19 cellular contexts compared by ENCODE assay signal in the genomic region with DNA sequence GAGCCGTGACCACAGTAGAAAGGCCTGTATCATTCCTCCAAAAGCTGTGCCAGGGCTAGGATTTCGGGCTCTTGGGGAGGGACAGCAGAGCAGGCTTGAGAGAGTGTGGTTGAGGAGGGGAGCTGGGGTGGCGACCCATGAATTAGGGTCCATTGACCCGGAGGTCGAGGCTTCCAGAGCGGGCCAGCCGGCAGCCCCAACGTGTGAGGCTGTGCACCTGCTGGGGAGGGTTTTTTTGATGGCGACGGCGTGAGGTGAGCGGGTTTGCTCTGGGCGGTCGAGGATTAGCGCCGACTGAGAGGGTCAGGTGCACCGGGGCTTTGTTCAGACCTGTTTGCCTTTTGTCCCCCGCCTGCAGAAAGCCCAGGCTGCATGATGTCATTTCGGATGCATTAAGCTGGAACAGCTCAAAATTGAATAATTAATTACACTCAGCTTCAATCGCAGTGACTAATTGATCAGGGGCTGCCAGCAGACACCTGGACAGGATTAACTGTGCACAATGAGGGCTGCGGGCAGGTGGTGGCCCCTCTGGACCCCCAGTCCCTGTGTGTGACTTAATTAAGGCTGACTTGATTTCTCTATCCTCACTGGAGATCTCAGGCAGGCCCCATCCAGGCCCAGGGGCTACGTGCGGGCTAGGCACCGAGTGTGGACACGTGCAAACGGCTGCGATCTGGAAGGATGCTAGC. TPM values are rescaled to one million over a fixed set of nuclear protein-coding genes. Genes with fewer than 3 reads are reported as not detected.
DNase-seq lines count a peak whose midpoint lies in the region; ATAC-seq and TF ChIP-seq lines count a peak whose summit lies in the region.
"Had no signal": no experiment of that assay in that cellular context is flagged by ENCODE, and none has a peak within 500 bp of the region (broad histone marks: within the 10 kb centered on the region; RNA-seq: fewer than 3 reads in every experiment).

No MANE protein-coding gene starts in this region.

- no peak for ATAC-seq in heart left ventricle
- no peak for ATAC-seq in heart right ventricle
- no peak for ATAC-seq in HG02588 (IDR thresholded peaks at IDR 0.05; ENCODE audit: unreplicated experiment)
- ATAC-seq: lower lobe of right lung; natural killer cell treated with Interleukin-12 subunit alpha and Interleukin-12 subunit beta and Interleukin-15 and Interleukin-18, amount 100 ng/mL, for 72 hours had no signal

- H3K4me3 Mint-ChIP-seq in activated T-helper 2 cell treated with anti-CD3 and anti-CD28 coated beads, Interferon-gamma antibody, Interleukin-2, Interleukin-4, amounts not matched to agents 10 μg/mL and 5 μg/mL and 100 μg/mL, durations not matched to agents 14 hours and 24 hours and 36 hours (ENCODE audit: low read depth) = no peak overlapping the region
- H3K4me3 Mint-ChIP-seq: activated naive CD8-positive, alpha-beta T cell; CD4-positive, alpha-beta memory T cell; natural killer cell treated with Interleukin-12 subunit alpha and Interleukin-12 subunit beta and Interleukin-15 and Interleukin-18, amount 100 ng/mL, for 72 hours had no signal

- no peaks in the 10 kb centered on the region for H3K4me1 Mint-ChIP-seq in activated T-helper 2 cell treated with anti-CD3 and anti-CD28 coated beads, Interferon-gamma antibody, Interleukin-2, Interleukin-4, amounts not matched to agents 10 μg/mL and 5 μg/mL and 100 μg/mL, durations not matched to agents 14 hours and 24 hours and 36 hours (ENCODE audit: low read depth)
- H3K4me1 Mint-ChIP-seq: CD4-positive, alpha-beta memory T cell had no signal

- peaks cover 0 to 25% (median 0%) of the 10 kb centered on the region in 9 donors for H3K27me3 ChIP-seq in heart left ventricle
- H3K27me3 ChIP-seq in heart right ventricle = peaks cover 0 to 20% (median 4%) of the 10 kb centered on the region in 7 donors
- H3K27me3 ChIP-seq in stomach = peaks cover 0 to 22% (median 0%) of the 10 kb centered on the region in 3 donors
- H3K27me3 ChIP-seq: testis had no signal

- no peak overlapping the region for H3K4me3 ChIP-seq in heart left ventricle
- no peak overlapping the region for H3K4me3 ChIP-seq in heart right ventricle
- no peak overlapping the region for H3K4me3 ChIP-seq in epithelial cell of esophagus (ENCODE audit: low read length)
- no peak overlapping the region for H3K4me3 ChIP-seq in stomach
- H3K4me3 ChIP-seq: lower lobe of right lung, testis had no signal

- 91 to 95% (median 93%) methylated on average over 22 to 27 of the region's 27 CpGs for WGBS in heart left ventricle, 4 donors
- WGBS in heart right ventricle, 2 donors = 95% methylated on average over 27 of the region's 27 CpGs
- 67 to 84% (median 73%) methylated on average over 26 to 27 of the region's 27 CpGs for WGBS in stomach, 5 donors

- no peaks in the 10 kb centered on the region for H3K9me3 Mint-ChIP-seq in activated T-helper 2 cell treated with anti-CD3 and anti-CD28 coated beads, Interferon-gamma antibody, Interleukin-2, Interleukin-4, amounts not matched to agents 10 μg/mL and 5 μg/mL and 100 μg/mL, durations not matched to agents 14 hours and 24 hours and 36 hours
- H3K9me3 Mint-ChIP-seq: CD4-positive, alpha-beta memory T cell; natural killer cell treated with Interleukin-12 subunit alpha and Interleukin-12 subunit beta and Interleukin-15 and Interleukin-18, amount 100 ng/mL, for 72 hours had no signal

- POLR2A ChIA-PET in GM10248 (lab: Yijun Ruan, JAX) = no interaction called here

- TF ChIP-seq POLR2A in heart left ventricle (IDR thresholded peaks at IDR 0.05) (no peak), stomach (IDR thresholded peaks at IDR 0.05) (no peak)

- no peaks in the 10 kb centered on the region for H3K4me1 ChIP-seq in heart left ventricle
- H3K4me1 ChIP-seq in heart right ventricle = no peaks in the 10 kb centered on the region
- no peaks in the 10 kb centered on the region for H3K4me1 ChIP-seq in stomach
- H3K4me1 ChIP-seq: lower lobe of right lung, testis had no signal

- no peaks in the 10 kb centered on the region for H3K36me3 Mint-ChIP-seq in activated T-helper 2 cell treated with anti-CD3 and anti-CD28 coated beads, Interferon-gamma antibody, Interleukin-2, Interleukin-4, amounts not matched to agents 10 μg/mL and 5 μg/mL and 100 μg/mL, durations not matched to agents 14 hours and 24 hours and 36 hours (ENCODE audit: low read depth)
- H3K36me3 Mint-ChIP-seq: activated naive CD8-positive, alpha-beta T cell; CD4-positive, alpha-beta memory T cell; natural killer cell treated with Interleukin-12 subunit alpha and Interleukin-12 subunit beta and Interleukin-15 and Interleukin-18, amount 100 ng/mL, for 72 hours had no signal

- peak in 3 of 5 donors; percentile 5 to 27 (median 9) for DNase-seq in heart left ventricle
- no peak for DNase-seq in heart right ventricle
- peak; percentile 29 for DNase-seq in NCI-H774 (lab: John Stamatoyannopoulos, UW)
- DNase-seq in epithelial cell of esophagus (ENCODE audit: low read depth) = peak; percentile 68
- no peak for DNase-seq in stomach
- DNase-seq in GM10248 (ENCODE audit: extremely low spot score) = no peak
- DNase-seq in activated T-helper 2 cell treated with anti-CD3 and anti-CD28 coated beads, Interferon-gamma antibody, Interleukin-2, Interleukin-4, amounts not matched to agents 10 μg/mL and 5 μg/mL and 100 μg/mL, durations not matched to agents 14 hours and 24 hours and 36 hours (ENCODE audit: low spot score) = no peak
- DNase-seq: activated CD8-positive, alpha-beta memory T cell treated with anti-CD3 and anti-CD28 coated beads, Interleukin-2, amount 50 U/mL, for 48 hours; CD4-positive, alpha-beta memory T cell; effector CD4-positive, alpha-beta T cell; lower lobe of right lung; NCI-H2081; stimulated activated CD4-positive, alpha-beta T cell treated with anti-CD3 and anti-CD28 coated beads, Interleukin-1b, Interleukin-23, amount 100 ng/mL, for 48 hours; T-helper 1 cell; testis had no signal

- H3K27ac ChIP-seq in heart left ventricle = no peak overlapping the region
- no peak overlapping the region for H3K27ac ChIP-seq in heart right ventricle
- no peak overlapping the region for H3K27ac ChIP-seq in stomach
- H3K27ac ChIP-seq: lower lobe of right lung, testis had no signal

- intact Hi-C loops in heart left ventricle (cut with DNase I) (no loop called here), heart right ventricle (cut with DNase I) (no loop called here), stomach (cut with DNase I; ENCODE audit: low total_unique reads) (no loop called here)
- intact Hi-C loops in activated T-helper 2 cell treated with anti-CD3 and anti-CD28 coated beads, Interferon-gamma antibody, Interleukin-2, Interleukin-4, amounts not matched to agents 10 μg/mL and 5 μg/mL and 100 μg/mL, durations not matched to agents 14 hours and 24 hours and 36 hours (cut with micrococcal nuclease) = no loop called here

- H3K27me3 Mint-ChIP-seq in activated T-helper 2 cell treated with anti-CD3 and anti-CD28 coated beads, Interferon-gamma antibody, Interleukin-2, Interleukin-4, amounts not matched to agents 10 μg/mL and 5 μg/mL and 100 μg/mL, durations not matched to agents 14 hours and 24 hours and 36 hours (ENCODE audit: low read depth) = no peaks in the 10 kb centered on the region
- H3K27me3 Mint-ChIP-seq: activated naive CD8-positive, alpha-beta T cell had no signal

- TF ChIP-seq CTCF in heart left ventricle (IDR thresholded peaks at IDR 0.05) = no peak
- no peak for TF ChIP-seq CTCF in heart right ventricle (IDR thresholded peaks at IDR 0.05)
- no peak for TF ChIP-seq CTCF in epithelial cell of esophagus (IDR thresholded peaks at IDR 0.05; ENCODE audit: insufficient read depth, low read depth, low read length, missing control alignments)
- no peak for TF ChIP-seq CTCF in stomach (IDR thresholded peaks at IDR 0.05)
- no peak for TF ChIP-seq CTCF in GM10248 (IDR thresholded peaks at IDR 0.05; ENCODE audit: control extremely low read depth, extremely low read depth, low read depth, missing control alignments)

- H3K9me3 ChIP-seq in heart left ventricle (no peaks in the 10 kb centered on the region), heart right ventricle (no peaks in the 10 kb centered on the region), stomach (no peaks in the 10 kb centered on the region)
- H3K9me3 ChIP-seq: lower lobe of right lung, testis had no signal

- no peaks in the 10 kb centered on the region for H3K36me3 ChIP-seq in heart left ventricle
- no peaks in the 10 kb centered on the region for H3K36me3 ChIP-seq in heart right ventricle
- H3K36me3 ChIP-seq in stomach = no peaks in the 10 kb centered on the region
- H3K36me3 ChIP-seq: lower lobe of right lung had no signal

- CTCF ChIA-PET in GM10248 (lab: Yijun Ruan, JAX) = no interaction called here

- TF ChIP-seq EP300 in stomach (IDR thresholded peaks at IDR 0.05) = no peak

- no peak overlapping the region for H3K27ac Mint-ChIP-seq in activated T-helper 2 cell treated with anti-CD3 and anti-CD28 coated beads, Interferon-gamma antibody, Interleukin-2, Interleukin-4, amounts not matched to agents 10 μg/mL and 5 μg/mL and 100 μg/mL, durations not matched to agents 14 hours and 24 hours and 36 hours
- H3K27ac Mint-ChIP-seq: activated naive CD8-positive, alpha-beta T cell; CD4-positive, alpha-beta memory T cell; natural killer cell treated with Interleukin-12 subunit alpha and Interleukin-12 subunit beta and Interleukin-15 and Interleukin-18, amount 100 ng/mL, for 72 hours had no signal

RNA-seq across cellular contexts. Expression of a gene that starts 42.1 kb away (rescaled TPM):
- total RNA-seq in heart left ventricle (10 to 100 TPM in 4 of 9 donors, 1 to 10 TPM in 5; 3.6 to 37.7 (median 9.9) TPM), heart right ventricle (10 to 100 TPM in 7 of 10 donors, 1 to 10 TPM in 3; 8.4 to 27.8 (median 12.4) TPM), stomach (100 to 1,000 TPM in 3 of 5 donors, 10 to 100 TPM in 2; 26.4 to 390 (median 124) TPM)
- polyA plus RNA-seq in heart left ventricle (10 to 100 TPM in 1 of 2 donors, 1 to 10 TPM in 1; 5.6 to 36.7 TPM), heart right ventricle (100 to 1,000 TPM in 1 of 2 donors, 1 to 10 TPM in 1; 7.7 to 122 TPM), stomach (100 to 1,000 TPM in 1 of 3 donors, 10 to 100 TPM in 2; 13.4 to 131 (median 30.6) TPM)
- total RNA-seq in activated T-helper 2 cell treated with anti-CD3 and anti-CD28 coated beads, Interferon-gamma antibody, Interleukin-2, Interleukin-4, amounts not matched to agents 10 μg/mL and 5 μg/mL and 100 μg/mL, durations not matched to agents 14 hours and 24 hours and 36 hours = not detected in 2 replicates
- total RNA-seq: CD4-positive, alpha-beta memory T cell; natural killer cell treated with Interleukin-12 subunit alpha and Interleukin-12 subunit beta and Interleukin-15 and Interleukin-18, amount 100 ng/mL, for 72 hours had no signal
- polyA plus RNA-seq: CD4-positive, alpha-beta memory T cell had no signal

RNA-seq across cellular contexts. Expression of a gene that starts 57.1 kb away (rescaled TPM):
- 10 to 100 TPM in 5 of 9 donors, 1 to 10 TPM in 4; 1.4 to 52.4 (median 10.2) TPM for total RNA-seq in heart left ventricle
- polyA plus RNA-seq in heart left ventricle = 1 to 10 TPM; 3.7 to 6.4 TPM
- total RNA-seq in heart right ventricle = 10 to 100 TPM in 3 of 10 donors, 1 to 10 TPM in 7; 1.3 to 35.0 (median 7.4) TPM
- polyA plus RNA-seq in heart right ventricle = 1 to 10 TPM; 3.2 to 7.8 TPM
- 10 to 100 TPM in 1 of 5 donors, not detected in 4; 24.6 TPM for total RNA-seq in stomach
- 1 to 10 TPM in 1 of 3 donors, under 1 TPM in 2; 0.05 to 6.7 (median 0.19) TPM for polyA plus RNA-seq in stomach
- not detected in 2 replicates for total RNA-seq in activated T-helper 2 cell treated with anti-CD3 and anti-CD28 coated beads, Interferon-gamma antibody, Interleukin-2, Interleukin-4, amounts not matched to agents 10 μg/mL and 5 μg/mL and 100 μg/mL, durations not matched to agents 14 hours and 24 hours and 36 hours
- total RNA-seq: CD4-positive, alpha-beta memory T cell; lower lobe of right lung; natural killer cell treated with Interleukin-12 subunit alpha and Interleukin-12 subunit beta and Interleukin-15 and Interleukin-18, amount 100 ng/mL, for 72 hours; renal cortical epithelial cell had no signal
- polyA plus RNA-seq: CD4-positive, alpha-beta memory T cell had no signal

Comparison
In these comparisons a context has a peak if more than half of its experiments do, and no peak if none do; other contexts are left out.
1. DNase-seq: peak in heart left ventricle (3 of 5), NCI-H774 (single experiment) and epithelial cell of esophagus (single experiment); none in heart right ventricle (0 of 2), stomach (single experiment), GM10248 (single experiment) and activated T-helper 2 cell treated with anti-CD3 and anti-CD28 coated beads, Interferon-gamma antibody, Interleukin-2, Interleukin-4, amounts not matched to agents 10 μg/mL and 5 μg/mL and 100 μg/mL, durations not matched to agents 14 hours and 24 hours and 36 hours (single experiment).